8 cellular contexts compared by ENCODE assay signal in genomic region chr17:20116683-20117309, GRCh38.
DNase-seq lines count a peak whose midpoint lies in the region; ATAC-seq and TF ChIP-seq lines count a peak whose summit lies in the region.

No MANE protein-coding gene starts in this region.

- no peaks in the 10 kb centered on the region for H3K36me3 Mint-ChIP-seq in nephron (ENCODE audit: low read depth)

- DNase-seq in NCI-H69 (lab: John Stamatoyannopoulos, UW) (peak; percentile 68), epidermal melanocyte (ENCODE audit: insufficient read length, low spot score) (peak; percentile 31), transverse colon (peak; percentile 33)
- DNase-seq in activated CD8-positive, alpha-beta memory T cell treated with anti-CD3 and anti-CD28 coated beads for 4 hours (ENCODE audit: low read depth in 2 of 2): peak; percentile 4 to 9

- in situ Hi-C loops in transverse colon (cut with MboI; ENCODE audit: low pct_ligation_motif_present in 1 of 4, low pct_unique_long_range_greater_than_20kb in 1 of 4, low sequenced_read_pairs in 3 of 4): loop anchor here in 2 of 4 donors (10.0 to 25.0 kb wide), 2 partner anchors 122 to 196 kb away; no protein-coding TSS in a partner anchor

- no peaks in the 10 kb centered on the region for H3K36me3 ChIP-seq in transverse colon

- TF ChIP-seq POLR2A in transverse colon (IDR thresholded peaks at IDR 0.05): no peak

- H3K4me3 Mint-ChIP-seq in nephron: no peak overlapping the region

- no peak overlapping the region for H3K27ac Mint-ChIP-seq in nephron

- H3K27ac ChIP-seq in 22Rv1 (no peak overlapping the region), transverse colon (no peak overlapping the region)

- no peaks in the 10 kb centered on the region for H3K9me3 Mint-ChIP-seq in nephron

- peaks cover 10% of the 10 kb centered on the region for H3K27me3 Mint-ChIP-seq in nephron (ENCODE audit: low read depth)

- H3K4me3 ChIP-seq in transverse colon: no peak overlapping the region

- TF ChIP-seq EP300 in transverse colon (IDR thresholded peaks at IDR 0.05; ENCODE audit: low read depth): no peak

- no peaks in the 10 kb centered on the region for H3K27me3 ChIP-seq in transverse colon

- TF ChIP-seq CTCF in 22Rv1 (IDR thresholded peaks at IDR 0.05) (peak; percentile 88), GM12873 (IDR thresholded peaks at IDR 0.05; ENCODE audit: insufficient read depth, low read depth, low read length, missing control alignments) (peak; percentile 66), nephron (IDR thresholded peaks at IDR 0.05; ENCODE audit: unreplicated experiment in 3 of 3) (peak; percentile 65 to 77 (median 72)), transverse colon (IDR thresholded peaks at IDR 0.05) (peak; percentile 39 to 61 (median 56))

- H3K4me1 ChIP-seq in transverse colon: peaks cover 0 to 6% (median 3%) of the 10 kb centered on the region in 4 donors

- ATAC-seq in GM21526 (IDR thresholded peaks at IDR 0.05; ENCODE audit: low FRiP score, unreplicated experiment): no peak

- intact Hi-C loops in transverse colon (cut with DNase I; ENCODE audit: low total_unique reads): loop anchor here (2.0 kb wide), 1 partner anchor 124 kb away; no protein-coding TSS in a partner anchor

- no peaks in the 10 kb centered on the region for H3K9me3 ChIP-seq in transverse colon

- 14% methylated on average over 4 to 8 of the region's 8 CpGs for WGBS in transverse colon (ENCODE audit: low coverage in 1 of 2), 2 donors

- peaks cover 9% of the 10 kb centered on the region for H3K4me1 Mint-ChIP-seq in nephron

Comparison
In these comparisons a context has a peak if more than half of its experiments do, and no peak if none do; other contexts are left out.
1. DNase-seq: peak in every context shown above with its lines; median percentile 68 in NCI-H69; 33 in transverse colon; 31 in epidermal melanocyte; 6 in activated CD8-positive, alpha-beta memory T cell treated with anti-CD3 and anti-CD28 coated beads for 4 hours.